10 cellular contexts compared by ENCODE assay signal in genomic region chr5:73901455-73901854, GRCh38.
DNase-seq lines count a peak whose midpoint lies in the region; ATAC-seq and TF ChIP-seq lines count a peak whose summit lies in the region.
"Had no signal": no experiment of that assay in that cellular context is flagged by ENCODE, and none has a peak within 500 bp of the region (broad histone marks: within the 10 kb centered on the region; RNA-seq: fewer than 3 reads in every experiment).

No MANE protein-coding gene starts in this region.

- ATAC-seq in HG03354 (IDR thresholded peaks at IDR 0.05; ENCODE audit: poor library complexity, severe bottlenecking, unreplicated experiment): no peak
- ATAC-seq: stimulated activated naive CD8-positive, alpha-beta T cell treated with anti-CD3 and anti-CD28 coated beads, Interleukin-15, amount 100 ng/mL, for 72 hours had no signal

- H3K27me3 ChIP-seq in mucosa of stomach (ENCODE audit: control insufficient read depth, insufficient read depth, low read length) (no peaks in the 10 kb centered on the region), dorsolateral prefrontal cortex (no peaks in the 10 kb centered on the region)

- H3K27ac ChIP-seq in dorsolateral prefrontal cortex: no peak overlapping the region

- intact Hi-C loops in dorsolateral prefrontal cortex (cut with DNase I): loop anchor here (2.0 to 10.0 kb wide), 2 partner anchors 747 to 1013 kb away; no protein-coding TSS in a partner anchor

- no peaks in the 10 kb centered on the region for H3K9me3 ChIP-seq in mucosa of stomach (ENCODE audit: control insufficient read depth, low read length)

- in situ Hi-C loops in astrocyte of the spinal cord (cut with HindIII; ENCODE audit: low sequenced_read_pairs): no loop called here

- peak; percentile 29; the same call in 1 of the 2 replicates for TF ChIP-seq CTCF in LNCaP clone FGC (IDR thresholded peaks at IDR 0.05; ENCODE audit: control insufficient read depth, extremely low read depth, insufficient read depth)
- peak; percentile 27 for TF ChIP-seq CTCF in astrocyte of the spinal cord (IDR thresholded peaks at IDR 0.05; ENCODE audit: low read depth, low read length)
- TF ChIP-seq CTCF in dorsolateral prefrontal cortex (IDR thresholded peaks at IDR 0.05 in 54 of 56, conservative IDR thresholded peaks at IDR 0.05 in 2 of 56; ENCODE audit: low read depth in 1 of 56, partially characterized antibody in 56 of 56): no peak

- H3K4me3 ChIP-seq in LNCaP clone FGC (ENCODE audit: low read depth, low read length) (no peak overlapping the region), astrocyte of the spinal cord (ENCODE audit: low read depth, low read length) (no peak overlapping the region), mucosa of stomach (ENCODE audit: low read length) (no peak overlapping the region), dorsolateral prefrontal cortex (no peak overlapping the region)

- peaks cover 3% of the 10 kb centered on the region for H3K36me3 ChIP-seq in mucosa of stomach (ENCODE audit: control insufficient read depth, insufficient read depth, low read length)

- DNase-seq in D341Med (ENCODE audit: low spot score): peak; percentile 42
- DNase-seq in LNCaP clone FGC (ENCODE audit: low read depth): no peak
- no peak for DNase-seq in astrocyte of the spinal cord (ENCODE audit: low read depth, low spot score)
- no peak for DNase-seq in NCI-H2196 treated with DMSO at 0.1 percent for 48 hours (lab: John Stamatoyannopoulos, UW; ENCODE audit: unreplicated experiment)
- no peak for DNase-seq in NCI-H526 treated with DMSO at 0.1 percent for 48 hours (lab: John Stamatoyannopoulos, UW)
- DNase-seq in dorsolateral prefrontal cortex: no peak
- DNase-seq: activated CD4-positive, alpha-beta T cell treated with anti-CD3 and anti-CD28 coated beads for 4 hours; stimulated activated naive CD8-positive, alpha-beta T cell treated with anti-CD3 and anti-CD28 coated beads, Interleukin-15, amount 100 ng/mL, for 72 hours had no signal

- no peaks in the 10 kb centered on the region for H3K4me1 ChIP-seq in mucosa of stomach (ENCODE audit: control insufficient read depth, insufficient read depth, low read length)

- H3K9ac ChIP-seq in mucosa of stomach (ENCODE audit: low read length): peak overlapping the region; percentile 10

Comparison
In these comparisons a context has a peak if more than half of its experiments do, and no peak if none do; other contexts are left out.
1. CTCF ChIP-seq: peak in LNCaP clone FGC (single experiment) and astrocyte of the spinal cord (single experiment); none in dorsolateral prefrontal cortex (0 of 56).